Comparison of ENCODE assay signal across 2 cellular contexts in the genomic region with DNA sequence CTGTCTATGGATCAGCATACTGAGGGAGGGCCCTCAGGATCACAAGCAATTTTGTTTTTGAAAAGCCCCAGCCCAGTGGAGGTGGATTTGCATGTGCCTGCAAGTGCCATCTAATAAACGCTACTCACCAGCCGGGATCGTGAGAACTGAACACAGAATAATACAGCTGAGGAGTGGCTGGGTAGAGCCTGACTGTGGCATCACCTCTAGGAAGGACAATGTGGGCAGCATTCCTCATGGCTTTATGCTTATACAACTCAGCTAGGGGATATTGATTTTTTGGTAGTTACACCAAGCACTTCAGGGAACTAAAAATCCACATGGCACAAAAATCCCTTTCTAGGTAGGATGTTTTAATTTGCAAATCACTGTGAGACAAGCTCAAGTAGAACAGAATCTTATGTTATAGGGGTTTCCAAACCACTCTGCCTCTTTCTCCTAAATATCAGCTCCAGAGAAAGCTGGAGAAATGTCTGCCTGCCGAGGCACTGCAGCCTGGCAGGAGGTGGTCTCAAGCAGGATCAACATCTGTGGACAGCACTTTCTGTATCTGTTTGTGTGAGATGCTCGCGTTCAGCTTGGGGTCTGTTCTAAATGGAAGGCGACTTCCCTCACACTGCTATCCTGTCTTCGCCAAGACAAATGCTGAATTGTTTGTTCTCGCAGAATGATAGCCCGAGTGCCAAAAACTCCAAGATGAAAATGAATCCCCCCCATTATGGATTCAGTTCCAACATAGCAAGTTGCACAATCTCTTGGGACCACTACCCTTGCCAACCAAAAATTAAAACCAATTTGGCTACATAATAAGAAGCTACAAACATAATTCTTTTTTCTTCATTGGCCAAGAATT.
TF ChIP-seq lines count a peak whose summit lies in the region.

No MANE protein-coding gene starts in this region.

TF ChIP-seq in HepG2, 621 proteins besides CTCF, POLR2A, EP300 and RAD21:
- TF ChIP-seq, protein P1, sequence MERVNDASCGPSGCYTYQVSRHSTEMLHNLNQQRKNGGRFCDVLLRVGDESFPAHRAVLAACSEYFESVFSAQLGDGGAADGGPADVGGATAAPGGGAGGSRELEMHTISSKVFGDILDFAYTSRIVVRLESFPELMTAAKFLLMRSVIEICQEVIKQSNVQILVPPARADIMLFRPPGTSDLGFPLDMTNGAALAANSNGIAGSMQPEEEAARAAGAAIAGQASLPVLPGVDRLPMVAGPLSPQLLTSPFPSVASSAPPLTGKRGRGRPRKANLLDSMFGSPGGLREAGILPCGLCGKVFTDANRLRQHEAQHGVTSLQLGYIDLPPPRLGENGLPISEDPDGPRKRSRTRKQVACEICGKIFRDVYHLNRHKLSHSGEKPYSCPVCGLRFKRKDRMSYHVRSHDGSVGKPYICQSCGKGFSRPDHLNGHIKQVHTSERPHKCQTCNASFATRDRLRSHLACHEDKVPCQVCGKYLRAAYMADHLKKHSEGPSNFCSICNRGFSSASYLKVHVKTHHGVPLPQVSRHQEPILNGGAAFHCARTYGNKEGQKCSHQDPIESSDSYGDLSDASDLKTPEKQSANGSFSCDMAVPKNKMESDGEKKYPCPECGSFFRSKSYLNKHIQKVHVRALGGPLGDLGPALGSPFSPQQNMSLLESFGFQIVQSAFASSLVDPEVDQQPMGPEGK (CRISPR knock-in tag; IDR thresholded peaks at IDR 0.05): no peak
- TF ChIP-seq ONECUT2 (CRISPR knock-in tag; IDR thresholded peaks at IDR 0.05) (0 out of 2 replicates have a peak, but pooled peaks have one; percentile 37), HMG20A (CRISPR knock-in tag; IDR thresholded peaks at IDR 0.05; ENCODE audit: borderline replicate concordance) (no peak)
- TF ChIP-seq, protein P2, sequence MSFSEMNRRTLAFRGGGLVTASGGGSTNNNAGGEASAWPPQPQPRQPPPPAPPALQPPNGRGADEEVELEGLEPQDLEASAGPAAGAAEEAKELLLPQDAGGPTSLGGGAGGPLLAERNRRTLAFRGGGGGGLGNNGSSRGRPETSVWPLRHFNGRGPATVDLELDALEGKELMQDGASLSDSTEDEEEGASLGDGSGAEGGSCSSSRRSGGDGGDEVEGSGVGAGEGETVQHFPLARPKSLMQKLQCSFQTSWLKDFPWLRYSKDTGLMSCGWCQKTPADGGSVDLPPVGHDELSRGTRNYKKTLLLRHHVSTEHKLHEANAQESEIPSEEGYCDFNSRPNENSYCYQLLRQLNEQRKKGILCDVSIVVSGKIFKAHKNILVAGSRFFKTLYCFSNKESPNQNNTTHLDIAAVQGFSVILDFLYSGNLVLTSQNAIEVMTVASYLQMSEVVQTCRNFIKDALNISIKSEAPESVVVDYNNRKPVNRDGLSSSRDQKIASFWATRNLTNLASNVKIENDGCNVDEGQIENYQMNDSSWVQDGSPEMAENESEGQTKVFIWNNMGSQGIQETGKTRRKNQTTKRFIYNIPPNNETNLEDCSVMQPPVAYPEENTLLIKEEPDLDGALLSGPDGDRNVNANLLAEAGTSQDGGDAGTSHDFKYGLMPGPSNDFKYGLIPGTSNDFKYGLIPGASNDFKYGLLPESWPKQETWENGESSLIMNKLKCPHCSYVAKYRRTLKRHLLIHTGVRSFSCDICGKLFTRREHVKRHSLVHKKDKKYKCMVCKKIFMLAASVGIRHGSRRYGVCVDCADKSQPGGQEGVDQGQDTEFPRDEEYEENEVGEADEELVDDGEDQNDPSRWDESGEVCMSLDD (CRISPR knock-in tag; IDR thresholded peaks at IDR 0.05; ENCODE audit: borderline replicate concordance): no peak
- TF ChIP-seq, protein P3, sequence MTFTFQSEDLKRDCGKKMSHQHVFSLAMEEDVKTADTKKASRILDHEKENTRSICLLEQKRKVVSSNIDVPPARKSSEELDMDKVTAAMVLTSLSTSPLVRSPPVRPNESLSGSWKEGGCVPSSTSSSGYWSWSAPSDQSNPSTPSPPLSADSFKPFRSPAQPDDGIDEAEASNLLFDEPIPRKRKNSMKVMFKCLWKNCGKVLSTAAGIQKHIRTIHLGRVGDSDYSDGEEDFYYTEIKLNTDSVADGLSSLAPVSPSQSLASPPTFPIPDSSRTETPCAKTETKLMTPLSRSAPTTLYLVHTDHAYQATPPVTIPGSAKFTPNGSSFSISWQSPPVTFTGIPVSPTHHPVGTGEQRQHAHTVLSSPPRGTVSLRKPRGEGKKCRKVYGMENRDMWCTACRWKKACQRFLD (CRISPR knock-in tag; IDR thresholded peaks at IDR 0.05; ENCODE audit: borderline replicate concordance): no peak

TF ChIP-seq in H1, 55 proteins besides CTCF, POLR2A, EP300 and RAD21:
- no peak for TF ChIP-seq MAFK (IDR thresholded peaks at IDR 0.05; ENCODE audit: low read depth, low read length)
- TF ChIP-seq KDM5A (IDR thresholded peaks at IDR 0.05; ENCODE audit: low read length): no peak
- no peak for TF ChIP-seq HDAC6 (IDR thresholded peaks at IDR 0.05; ENCODE audit: low read depth, low read length)
- TF ChIP-seq TCF12 (IDR thresholded peaks at IDR 0.05; ENCODE audit: low read depth, low read length): no peak
- no peak for TF ChIP-seq TBP (IDR thresholded peaks at IDR 0.05; ENCODE audit: low read depth, low read length)
- TF ChIP-seq POU5F1 (IDR thresholded peaks at IDR 0.05; ENCODE audit: low read depth, low read length): no peak
- no peak for TF ChIP-seq SAP30 (IDR thresholded peaks at IDR 0.05; ENCODE audit: insufficient read depth, insufficient replicate concordance, low read length)
TF ChIP-seq in H1: peak in this region for 0.
